Comparison of ENCODE assay signal across 1 cellular context in genomic region chr5:158740358-158740757, GRCh38.
TF ChIP-seq lines count a peak whose summit lies in the region.

No MANE protein-coding gene starts in this region.

TF ChIP-seq in HepG2, 621 proteins besides CTCF, POLR2A, EP300 and RAD21 (continued from another document):
- TF ChIP-seq, protein P1, sequence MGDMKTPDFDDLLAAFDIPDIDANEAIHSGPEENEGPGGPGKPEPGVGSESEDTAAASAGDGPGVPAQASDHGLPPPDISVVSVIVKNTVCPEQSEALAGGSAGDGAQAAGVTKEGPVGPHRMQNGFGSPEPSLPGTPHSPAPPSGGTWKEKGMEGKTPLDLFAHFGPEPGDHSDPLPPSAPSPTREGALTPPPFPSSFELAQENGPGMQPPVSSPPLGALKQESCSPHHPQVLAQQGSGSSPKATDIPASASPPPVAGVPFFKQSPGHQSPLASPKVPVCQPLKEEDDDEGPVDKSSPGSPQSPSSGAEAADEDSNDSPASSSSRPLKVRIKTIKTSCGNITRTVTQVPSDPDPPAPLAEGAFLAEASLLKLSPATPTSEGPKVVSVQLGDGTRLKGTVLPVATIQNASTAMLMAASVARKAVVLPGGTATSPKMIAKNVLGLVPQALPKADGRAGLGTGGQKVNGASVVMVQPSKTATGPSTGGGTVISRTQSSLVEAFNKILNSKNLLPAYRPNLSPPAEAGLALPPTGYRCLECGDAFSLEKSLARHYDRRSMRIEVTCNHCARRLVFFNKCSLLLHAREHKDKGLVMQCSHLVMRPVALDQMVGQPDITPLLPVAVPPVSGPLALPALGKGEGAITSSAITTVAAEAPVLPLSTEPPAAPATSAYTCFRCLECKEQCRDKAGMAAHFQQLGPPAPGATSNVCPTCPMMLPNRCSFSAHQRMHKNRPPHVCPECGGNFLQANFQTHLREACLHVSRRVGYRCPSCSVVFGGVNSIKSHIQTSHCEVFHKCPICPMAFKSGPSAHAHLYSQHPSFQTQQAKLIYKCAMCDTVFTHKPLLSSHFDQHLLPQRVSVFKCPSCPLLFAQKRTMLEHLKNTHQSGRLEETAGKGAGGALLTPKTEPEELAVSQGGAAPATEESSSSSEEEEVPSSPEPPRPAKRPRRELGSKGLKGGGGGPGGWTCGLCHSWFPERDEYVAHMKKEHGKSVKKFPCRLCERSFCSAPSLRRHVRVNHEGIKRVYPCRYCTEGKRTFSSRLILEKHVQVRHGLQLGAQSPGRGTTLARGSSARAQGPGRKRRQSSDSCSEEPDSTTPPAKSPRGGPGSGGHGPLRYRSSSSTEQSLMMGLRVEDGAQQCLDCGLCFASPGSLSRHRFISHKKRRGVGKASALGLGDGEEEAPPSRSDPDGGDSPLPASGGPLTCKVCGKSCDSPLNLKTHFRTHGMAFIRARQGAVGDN (CRISPR knock-in tag; IDR thresholded peaks at IDR 0.05): no peak
- no peak for TF ChIP-seq SIN3B (IDR thresholded peaks at IDR 0.05; ENCODE audit: low read length)
- TF ChIP-seq TRIM24 (CRISPR knock-in tag; IDR thresholded peaks at IDR 0.05): no peak
- TF ChIP-seq ZNF17 (CRISPR knock-in tag; IDR thresholded peaks at IDR 0.05): no peak
- no peak for TF ChIP-seq PITX1 (CRISPR knock-in tag; IDR thresholded peaks at IDR 0.05)
- no peak for TF ChIP-seq CBX2 (IDR thresholded peaks at IDR 0.05; ENCODE audit: low read depth, low read length)
- TF ChIP-seq CBX2 (CRISPR knock-in tag; IDR thresholded peaks at IDR 0.05; ENCODE audit: low read depth): no peak
TF ChIP-seq in HepG2: peak in this region for 0.
